Comparison of ENCODE assay signal across 8 cellular contexts in genomic region chr3:4978966-4979400, GRCh38.
A peak's percentile ranks its signal among the peaks of the same experiment; 100 is the strongest.
DNase-seq lines count a peak whose midpoint lies in the region; ATAC-seq lines count a peak whose summit lies in the region.

No MANE protein-coding gene starts in this region.

- DNase-seq in stimulated activated CD4-positive, alpha-beta T cell treated with anti-CD3 and anti-CD28 coated beads, Interleukin-12 subunit alpha, Interleukin-12 subunit beta, amount 100 ng/mL, for 24 hours (ENCODE audit: low read depth in 2 of 2) = peak; percentile 77 to 93
- no peak for DNase-seq in stimulated activated CD4-positive, alpha-beta T cell treated with anti-CD3 and anti-CD28 coated beads, Interleukin-12 subunit alpha, Interleukin-12 subunit beta, amount 100 ng/mL, for 4 hours
- DNase-seq in NCI-H226 (peak; percentile 98), cerebellar cortex (ENCODE audit: low spot score) (peak; percentile 90), kidney tubule cell (ENCODE audit: low spot score) (peak; percentile 99)
- peak; percentile 47 for DNase-seq in activated CD4-positive, CD25-positive, alpha-beta regulatory T cell treated with anti-CD3 and anti-CD28 coated beads, Interleukin-2, amount 50 U/mL, for 16 hours (ENCODE audit: low read depth, low spot score)
- DNase-seq in stimulated activated CD4-positive, alpha-beta T cell treated with anti-CD3 and anti-CD28 coated beads, Interleukin-1b, Interleukin-23, amount 100 ng/mL, for 24 hours (ENCODE audit: low read depth in 4 of 4, low spot score in 1 of 4) = peak in 3 of 4 experiments; percentile 68 to 94 (median 73)

- peak; percentile 37 for ATAC-seq in HG02981 (IDR thresholded peaks at IDR 0.05; ENCODE audit: unreplicated experiment)
